2 cellular contexts compared by ENCODE assay signal in genomic region chr10:97307441-97307840, GRCh38.
TF ChIP-seq lines count a peak whose summit lies in the region.

No MANE protein-coding gene starts in this region.

TF ChIP-seq in A549, 52 proteins besides CTCF, POLR2A, EP300 and RAD21:
- no peak for TF ChIP-seq RARB (CRISPR knock-in tag; IDR thresholded peaks at IDR 0.05)
- TF ChIP-seq BHLHE40 (IDR thresholded peaks at IDR 0.05; ENCODE audit: low read depth, low read length), result no peak
- no peak for TF ChIP-seq MAZ (IDR thresholded peaks at IDR 0.05; ENCODE audit: borderline replicate concordance, low read depth, low read length)
- no peak for TF ChIP-seq ESRRA (IDR thresholded peaks at IDR 0.05; ENCODE audit: borderline replicate concordance, low read length)
- TF ChIP-seq NFE2L2 (conservative IDR thresholded peaks at IDR 0.05; ENCODE audit: low read length), result no peak
- no peak for TF ChIP-seq HES2 (IDR thresholded peaks at IDR 0.05)
- TF ChIP-seq ATOH8 (CRISPR knock-in tag; IDR thresholded peaks at IDR 0.05; ENCODE audit: low read depth), result no peak
- no peak for TF ChIP-seq EHF (CRISPR knock-in tag; IDR thresholded peaks at IDR 0.05)
- TF ChIP-seq KDM1A (IDR thresholded peaks at IDR 0.05; ENCODE audit: low read depth), result no peak
- TF ChIP-seq PBX3 (IDR thresholded peaks at IDR 0.05), result no peak
- TF ChIP-seq CHD4 (IDR thresholded peaks at IDR 0.05; ENCODE audit: borderline replicate concordance), result no peak
- no peak for TF ChIP-seq CHD2 (IDR thresholded peaks at IDR 0.05; ENCODE audit: low read length, partially characterized antibody)
- no peak for TF ChIP-seq RFX5 (IDR thresholded peaks at IDR 0.05)
- no peak for TF ChIP-seq SMC3 (IDR thresholded peaks at IDR 0.05)
- no peak for TF ChIP-seq HOXB13 (CRISPR knock-in tag; IDR thresholded peaks at IDR 0.05; ENCODE audit: low read depth)
- no peak for TF ChIP-seq ZSCAN20 (CRISPR knock-in tag; IDR thresholded peaks at IDR 0.05)
TF ChIP-seq in A549: peak in this region for 0.

TF ChIP-seq in K562, 482 proteins besides CTCF, POLR2A, EP300 and RAD21:
- TF ChIP-seq ZNF263 (CRISPR knock-in tag; IDR thresholded peaks at IDR 0.05; ENCODE audit: borderline replicate concordance), result 0 out of 2 replicates have a peak, but pooled peaks have one; percentile 42
- TF ChIP-seq NFE2L1 (tag; IDR thresholded peaks at IDR 0.05; ENCODE audit: borderline replicate concordance, low read depth), result no peak
- TF ChIP-seq ZKSCAN3 (CRISPR knock-in tag; IDR thresholded peaks at IDR 0.05), result no peak
- TF ChIP-seq PRDM10 (IDR thresholded peaks at IDR 0.05; ENCODE audit: partially characterized antibody), result peak; percentile 78
- TF ChIP-seq ZNF507 (tag; conservative IDR thresholded peaks at IDR 0.05), result no peak
- no peak for TF ChIP-seq ARID4B (CRISPR knock-in tag; IDR thresholded peaks at IDR 0.05)
- TF ChIP-seq RB1 (IDR thresholded peaks at IDR 0.05; ENCODE audit: low read depth), result no peak
- no peak for TF ChIP-seq HBP1 (CRISPR knock-in tag; IDR thresholded peaks at IDR 0.05)
